ENCODE assay signal across 8 cellular contexts in genomic region chr7:157138424-157139141, GRCh38. TPM values are rescaled to one million over a fixed set of nuclear protein-coding genes. Genes with fewer than 3 reads are reported as not detected.
DNase-seq lines count a peak whose midpoint lies in the region; ATAC-seq and TF ChIP-seq lines count a peak whose summit lies in the region.

Gene UBE3C (plus strand): TSS chr7:157138926. CDS start chr7:157139273, 347 bp downstream.

- peaks cover 0 to 10% (median 1%) of the 10 kb centered on the region in 4 donors for H3K36me3 ChIP-seq in liver (ENCODE audit: control insufficient read depth in 4 of 4, insufficient read depth in 3 of 4, low read depth in 1 of 4, low read length in 3 of 4)

- H3K27ac ChIP-seq in liver (ENCODE audit: low read depth in 1 of 2, low read length in 2 of 2), result peak within 1 kb of the TSS; percentile 91 to 94

- no peaks in the 10 kb centered on the region for H3K9me3 ChIP-seq in liver (ENCODE audit: control insufficient read depth in 4 of 4, low read length in 3 of 4)

- DNase-seq in C1 segment of cervical spinal cord (lab: John Stamatoyannopoulos, UW) (peak; percentile 21 to 89 (median 76)), NCI-H774 (lab: John Stamatoyannopoulos, UW) (peak; percentile 94), dermis blood vessel endothelial cell (peak; percentile 97)
- DNase-seq in activated CD4-positive, alpha-beta T cell treated with anti-CD3 and anti-CD28 coated beads, Interleukin-2, amount 50 U/mL, for 4 hours, result peak; percentile 85 to 87
- DNase-seq in stimulated activated CD4-positive, alpha-beta T cell treated with anti-CD3 and anti-CD28 coated beads, Interleukin-4, amount 100 ng/mL, for 1 hour, result peak; percentile 93

- no peaks in the 10 kb centered on the region for H3K27me3 ChIP-seq in liver (ENCODE audit: control insufficient read depth in 4 of 4, insufficient read depth in 4 of 4, low read length in 3 of 4)

- no peak for TF ChIP-seq RAD21 in liver (IDR thresholded peaks at IDR 0.05)

- H3K4me3 ChIP-seq in liver (ENCODE audit: low read depth in 1 of 3, low read length in 3 of 3), result peak within 1 kb of the TSS; percentile 73 to 93 (median 91)

- under 1% methylated on average over 84 of the region's 84 CpGs for WGBS in liver

- ATAC-seq in GM19395 (IDR thresholded peaks at IDR 0.05; ENCODE audit: unreplicated experiment) (peak; percentile 80), HG03558 (IDR thresholded peaks at IDR 0.05; ENCODE audit: extremely low read depth, unreplicated experiment) (peak; percentile 55)

- TF ChIP-seq CTCF in liver (IDR thresholded peaks at IDR 0.05; ENCODE audit: low read depth, low read length, missing input control), result peak; percentile 8

- peak within 1 kb of the TSS; percentile 76 to 85 for H3K9ac ChIP-seq in liver (ENCODE audit: low read depth in 1 of 2, low read length in 2 of 2)

- peaks cover 6 to 33% (median 21%) of the 10 kb centered on the region in 4 donors for H3K4me1 ChIP-seq in liver (ENCODE audit: control insufficient read depth in 4 of 4, insufficient read depth in 4 of 4, low read length in 3 of 4)

TF ChIP-seq in liver, 16 proteins besides CTCF, POLR2A, EP300 and RAD21:
- TF ChIP-seq, protein P1, sequence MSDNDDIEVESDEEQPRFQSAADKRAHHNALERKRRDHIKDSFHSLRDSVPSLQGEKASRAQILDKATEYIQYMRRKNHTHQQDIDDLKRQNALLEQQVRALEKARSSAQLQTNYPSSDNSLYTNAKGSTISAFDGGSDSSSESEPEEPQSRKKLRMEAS (IDR thresholded peaks at IDR 0.05), result no peak
- no peak for TF ChIP-seq ZBTB33 (IDR thresholded peaks at IDR 0.05)
- TF ChIP-seq HNF4A (conservative IDR thresholded peaks at IDR 0.05), result no peak
- no peak for TF ChIP-seq FOXA2 (IDR thresholded peaks at IDR 0.05)
- no peak for TF ChIP-seq RXRA (IDR thresholded peaks at IDR 0.05)
- TF ChIP-seq YY1 (IDR thresholded peaks at IDR 0.05), result peak; percentile 63
- TF ChIP-seq TAF1 (conservative IDR thresholded peaks at IDR 0.05), result no peak
- no peak for TF ChIP-seq REST (IDR thresholded peaks at IDR 0.05)
- TF ChIP-seq HNF4G (IDR thresholded peaks at IDR 0.05), result no peak
- TF ChIP-seq, protein P2, sequence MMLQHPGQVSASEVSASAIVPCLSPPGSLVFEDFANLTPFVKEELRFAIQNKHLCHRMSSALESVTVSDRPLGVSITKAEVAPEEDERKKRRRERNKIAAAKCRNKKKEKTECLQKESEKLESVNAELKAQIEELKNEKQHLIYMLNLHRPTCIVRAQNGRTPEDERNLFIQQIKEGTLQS (IDR thresholded peaks at IDR 0.05), result no peak
- TF ChIP-seq SP1 (IDR thresholded peaks at IDR 0.05), result no peak
- no peak for TF ChIP-seq FOXA1 (IDR thresholded peaks at IDR 0.05)
- peak in 1 of 2 donors; percentile 74 for TF ChIP-seq EGR1 (IDR thresholded peaks at IDR 0.05; ENCODE audit: low read depth in 2 of 2)
- TF ChIP-seq NR2F2 (IDR thresholded peaks at IDR 0.05), result no peak
- TF ChIP-seq JUND (IDR thresholded peaks at IDR 0.05), result no peak

RNA-seq across cellular contexts. Expression of gene UBE3C, which starts in this region (rescaled TPM):
- total RNA-seq in dermis blood vessel endothelial cell (116 and 129 TPM in 2 replicates), liver (10 to 100 TPM; 46.6 to 61.8 TPM)
- polyA plus RNA-seq in liver, result 10 to 100 TPM; 10.3 to 21.3 TPM

Comparison
In these comparisons a context has a peak if more than half of its experiments do, and no peak if none do; other contexts are left out.
1. Peak in every context shown above with its lines: DNase-seq, ATAC-seq, H3K4me3 ChIP-seq and H3K27ac ChIP-seq.